25 cellular contexts compared by ENCODE assay signal in genomic region chr3:105857963-105858362, GRCh38. TPM values are rescaled to one million over a fixed set of nuclear protein-coding genes. Genes with fewer than 3 reads are reported as not detected.
DNase-seq lines count a peak whose midpoint lies in the region; ATAC-seq and TF ChIP-seq lines count a peak whose summit lies in the region.
"Had no signal": no experiment of that assay in that cellular context is flagged by ENCODE, and none has a peak within 500 bp of the region (broad histone marks: within the 10 kb centered on the region; RNA-seq: fewer than 3 reads in every experiment).

No MANE protein-coding gene starts in this region.

- intact Hi-C loops in heart left ventricle (cut with DNase I), result no loop called here
- intact Hi-C loops in OCI-LY7 (cut with micrococcal nuclease; ENCODE audit: unreplicated experiment), result no loop called here
- intact Hi-C loops in lower lobe of right lung (cut with DNase I), result no loop called here

- TF ChIP-seq POLR2A in heart left ventricle (IDR thresholded peaks at IDR 0.05), result no peak

- H4K20me1 ChIP-seq in OCI-LY7 (ENCODE audit: insufficient read depth, low read length), result no peaks in the 10 kb centered on the region

- peak overlapping the region; percentile 30; the same call in 1 of the 2 replicates for H2AFZ ChIP-seq in OCI-LY7 (ENCODE audit: low read length)
- H2AFZ ChIP-seq: PC-9 had no signal

- peak overlapping the region; percentile 36 for H3K27ac Mint-ChIP-seq in stimulated activated effector memory CD8-positive, alpha-beta T cell treated with anti-CD3 and anti-CD28 coated beads, Interleukin-12 subunit alpha, Interleukin-12 subunit beta, amount 100 ng/mL, for 72 hours
- H3K27ac Mint-ChIP-seq: activated B cell treated with CpG ODN at 0.5 μM for 24 hours; activated CD4-positive, alpha-beta memory T cell treated with anti-CD3 and anti-CD28 coated beads, Interleukin-2, amount 10 ng/mL, durations not matched to agents 7 days and 5 days; B cell had no signal

- H3K4me1 Mint-ChIP-seq in stimulated activated effector memory CD8-positive, alpha-beta T cell treated with anti-CD3 and anti-CD28 coated beads, Interleukin-12 subunit alpha, Interleukin-12 subunit beta, amount 100 ng/mL, for 72 hours, result peaks cover 36% of the 10 kb centered on the region

- no peaks in the 10 kb centered on the region for H3K27me3 ChIP-seq in heart left ventricle
- no peaks in the 10 kb centered on the region for H3K27me3 ChIP-seq in right atrium auricular region
- H3K27me3 ChIP-seq in foreskin keratinocyte, result no peaks in the 10 kb centered on the region
- no peaks in the 10 kb centered on the region for H3K27me3 ChIP-seq in lower lobe of right lung (ENCODE audit: low read depth)
- H3K27me3 ChIP-seq: colonic mucosa had no signal

- H3K4me1 ChIP-seq in heart left ventricle (peaks cover 0 to 61% (median 48%) of the 10 kb centered on the region in 12 donors), right atrium auricular region (peaks cover 0 to 40% of the 10 kb centered on the region in 2 donors), OCI-LY7 (ENCODE audit: insufficient read depth, low read length, poor library complexity, severe bottlenecking) (peaks cover 87% of the 10 kb centered on the region), foreskin keratinocyte (no peaks in the 10 kb centered on the region), lower lobe of right lung (peaks cover 25% of the 10 kb centered on the region)
- H3K4me1 ChIP-seq: colonic mucosa had no signal

- no peak overlapping the region for H3K4me3 Mint-ChIP-seq in stimulated activated effector memory CD8-positive, alpha-beta T cell treated with anti-CD3 and anti-CD28 coated beads, Interleukin-12 subunit alpha, Interleukin-12 subunit beta, amount 100 ng/mL, for 72 hours
- H3K4me3 Mint-ChIP-seq: activated B cell treated with CpG ODN at 0.5 μM for 24 hours; activated CD4-positive, alpha-beta memory T cell treated with anti-CD3 and anti-CD28 coated beads, Interleukin-2, amount 10 ng/mL, durations not matched to agents 7 days and 5 days; B cell had no signal

- peaks cover 0 to 53% (median 39%) of the 10 kb centered on the region in 9 donors for H3K36me3 ChIP-seq in heart left ventricle
- H3K36me3 ChIP-seq in right atrium auricular region, result peaks cover 32% of the 10 kb centered on the region
- peaks cover 32% of the 10 kb centered on the region for H3K36me3 ChIP-seq in OCI-LY7 (ENCODE audit: insufficient read depth, low read length)
- peaks cover 32% of the 10 kb centered on the region for H3K36me3 ChIP-seq in lower lobe of right lung

- no peaks in the 10 kb centered on the region for H3K9me2 ChIP-seq in OCI-LY7 (ENCODE audit: insufficient read depth, low read length)

- TF ChIP-seq CTCF in heart left ventricle (IDR thresholded peaks at IDR 0.05), result no peak
- TF ChIP-seq CTCF in right atrium auricular region (IDR thresholded peaks at IDR 0.05), result no peak
- TF ChIP-seq CTCF in OCI-LY7 (conservative IDR thresholded peaks at IDR 0.05; ENCODE audit: low read length), result no peak
- no peak for TF ChIP-seq CTCF in foreskin keratinocyte (conservative IDR thresholded peaks at IDR 0.05)
- TF ChIP-seq CTCF in lower lobe of right lung (IDR thresholded peaks at IDR 0.05), result no peak

- H3K36me3 Mint-ChIP-seq in stimulated activated effector memory CD8-positive, alpha-beta T cell treated with anti-CD3 and anti-CD28 coated beads, Interleukin-12 subunit alpha, Interleukin-12 subunit beta, amount 100 ng/mL, for 72 hours, result peaks cover 79% of the 10 kb centered on the region

- peak in 3 of 4 donors; percentile 36 to 67 (median 56) for ATAC-seq in heart left ventricle
- peak; percentile 48 for ATAC-seq in foreskin keratinocyte
- no peak for ATAC-seq in stimulated activated effector memory CD8-positive, alpha-beta T cell treated with anti-CD3 and anti-CD28 coated beads, Interleukin-12 subunit alpha, Interleukin-12 subunit beta, amount 100 ng/mL, for 72 hours
- ATAC-seq in lower lobe of right lung, result no peak
- ATAC-seq: Right ventricle myocardium inferior had no signal

- H3K27ac ChIP-seq in heart left ventricle, result peak overlapping the region in 4 of 12 donors; percentile 1 to 13 (median 7)
- H3K27ac ChIP-seq in right atrium auricular region, result no peak overlapping the region
- peak overlapping the region; percentile 58 for H3K27ac ChIP-seq in OCI-LY7 (ENCODE audit: low read depth, low read length, poor library complexity, severe bottlenecking)
- H3K27ac ChIP-seq in foreskin keratinocyte, result no peak overlapping the region
- no peak overlapping the region for H3K27ac ChIP-seq in lower lobe of right lung
- H3K27ac ChIP-seq: colonic mucosa, PC-9 had no signal

- peaks cover 46% of the 10 kb centered on the region; the same call in 1 of the 2 replicates for H3K79me2 ChIP-seq in OCI-LY7 (ENCODE audit: insufficient read depth, low read depth, low read length)

- POLR2A ChIA-PET in OCI-LY7 (lab: Charles Lee), result interaction anchor here (0.8 to 3.0 kb wide), 12 partner anchors 9 to 69 kb away, joined by 3 to 37 read pairs (median 5); partner anchors contain the start of gene CBLB

- peak overlapping the region; percentile 51 for H3K4me2 ChIP-seq in OCI-LY7 (ENCODE audit: low read length)
- H3K4me2 ChIP-seq: PC-9 had no signal

- H3K9me3 ChIP-seq in heart left ventricle, result no peaks in the 10 kb centered on the region
- no peaks in the 10 kb centered on the region for H3K9me3 ChIP-seq in right atrium auricular region
- peaks cover 12% of the 10 kb centered on the region; the same call in 1 of the 2 replicates for H3K9me3 ChIP-seq in OCI-LY7 (ENCODE audit: low read length)
- H3K9me3 ChIP-seq in lower lobe of right lung, result no peaks in the 10 kb centered on the region
- H3K9me3 ChIP-seq: colonic mucosa had no signal

- 62 to 86% (median 64%) methylated on average over 3 of the region's 3 CpGs for WGBS in heart left ventricle, 4 donors

- CTCF ChIA-PET in OCI-LY7 (lab: Charles Lee; ENCODE audit: unreplicated experiment), result no interaction called here

- H3K4me3 ChIP-seq in heart left ventricle, result no peak overlapping the region
- no peak overlapping the region for H3K4me3 ChIP-seq in right atrium auricular region
- peak overlapping the region; percentile 5 for H3K4me3 ChIP-seq in OCI-LY7 (ENCODE audit: low read depth, low read length, poor library complexity, severe bottlenecking)
- no peak overlapping the region for H3K4me3 ChIP-seq in lower lobe of right lung
- H3K4me3 ChIP-seq: colonic mucosa, PC-9 had no signal

- BruUV-seq in OCI-LY7 (replicated peaks; lab: Mats Ljungman, UMichigan), result no TSS peak

- no peaks in the 10 kb centered on the region for H3K9me3 Mint-ChIP-seq in stimulated activated effector memory CD8-positive, alpha-beta T cell treated with anti-CD3 and anti-CD28 coated beads, Interleukin-12 subunit alpha, Interleukin-12 subunit beta, amount 100 ng/mL, for 72 hours
- H3K9me3 Mint-ChIP-seq: activated B cell treated with CpG ODN at 0.5 μM for 24 hours had no signal

- DNase-seq in heart left ventricle (peak in 1 of 5 donors; percentile 17), right atrium auricular region (ENCODE audit: low spot score) (no peak), OCI-LY7 (ENCODE audit: low spot score) (no peak), foreskin keratinocyte (peak in 1 of 2 donors; percentile 5), lower lobe of right lung (no peak), NCI-H128 (lab: John Stamatoyannopoulos, UW; ENCODE audit: unreplicated experiment) (no peak), GF-D8 (lab: John Stamatoyannopoulos, UW) (no peak)
- DNase-seq in stimulated activated effector memory CD8-positive, alpha-beta T cell treated with anti-CD3 and anti-CD28 coated beads, Interleukin-12 subunit alpha, Interleukin-12 subunit beta, amount 100 ng/mL, for 72 hours (ENCODE audit: low spot score in 2 of 2), result no peak
- DNase-seq: activated B cell treated with CpG ODN at 0.5 μM for 24 hours; activated CD4-positive, alpha-beta memory T cell treated with anti-CD3 and anti-CD28 coated beads, Interleukin-2, amount 10 ng/mL, durations not matched to agents 7 days and 5 days; activated naive CD4-positive, alpha-beta T cell; activated T-cell treated with anti-CD3 and anti-CD28 coated beads, Interleukin-2, amount 50 U/mL, for 1 hour; colonic mucosa; DMS79; IMR-90; NCI-H1048; NCI-H187 treated with DMSO at 0.1 percent for 48 hours; NCI-H2171 treated with DMSO at 0.1 percent for 48 hours; NCI-H524; PC-9; small intestine; stimulated activated CD8-positive, alpha-beta memory T cell treated with anti-CD3 and anti-CD28 coated beads, Interleukin-4, amount 100 ng/mL, for 48 hours; substantia nigra had no signal

RNA-seq across cellular contexts. Expression of gene CBLB, which starts 10.8 kb away (rescaled TPM):
- total RNA-seq in heart left ventricle (10 to 100 TPM; 30.0 to 74.4 (median 44.8) TPM), right atrium auricular region (10 to 100 TPM; 24.6 to 27.3 TPM), OCI-LY7 (2022) (38.5 and 51.6 TPM in 2 replicates), foreskin keratinocyte (5.3 and 8.2 TPM in 2 replicates), lower lobe of right lung (29.7 TPM)
- polyA plus RNA-seq in heart left ventricle (10 to 100 TPM; 18.6 to 25.4 TPM), foreskin keratinocyte (3.3 TPM in 2 replicates)
- total RNA-seq in OCI-LY7 (2014; rRNA removed; shearing (Covaris generic)), result 24.5 and 57.7 TPM in 2 replicates

Comparison
In these comparisons a context has a peak if more than half of its experiments do, and no peak if none do; other contexts are left out.
1. ATAC-seq: peak in heart left ventricle (3 of 4) and foreskin keratinocyte (single experiment); none in stimulated activated effector memory CD8-positive, alpha-beta T cell treated with anti-CD3 and anti-CD28 coated beads, Interleukin-12 subunit alpha, Interleukin-12 subunit beta, amount 100 ng/mL, for 72 hours (single experiment) and lower lobe of right lung (0 of 2).